In the genomic region with DNA sequence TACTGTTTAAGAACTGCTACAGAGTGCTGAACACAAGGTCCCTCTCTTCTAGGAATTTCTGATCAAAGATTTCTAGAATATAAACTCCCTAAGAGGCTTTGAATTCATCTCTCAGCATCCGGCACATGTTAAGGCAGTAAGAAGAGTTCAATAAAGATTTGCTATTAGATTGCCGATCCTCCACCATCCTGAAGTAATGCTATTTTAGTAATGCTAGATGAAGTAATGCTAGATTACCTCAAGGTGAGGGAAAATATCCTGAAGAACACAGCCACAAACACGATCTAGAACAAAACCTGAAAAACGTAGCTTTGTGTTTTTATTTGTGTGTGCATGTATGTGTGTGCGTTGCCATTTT, we compare ENCODE assay signal across 8 cellular contexts. TPM values are rescaled to one million over a fixed set of nuclear protein-coding genes. Genes with fewer than 3 reads are reported as not detected.
A peak's percentile ranks its signal among the peaks of the same experiment; 100 is the strongest.
DNase-seq lines count a peak whose midpoint lies in the region; ATAC-seq lines count a peak whose summit lies in the region.

No MANE protein-coding gene starts in this region.

- peaks cover 0 to 54% (median 50%) of the 10 kb centered on the region in 5 donors for H3K4me1 ChIP-seq in subcutaneous abdominal adipose tissue (ENCODE audit: control insufficient read depth in 5 of 5, insufficient read depth in 5 of 5, low read length in 5 of 5)

- H3K4me3 Mint-ChIP-seq in activated T-helper 2 cell treated with anti-CD3 and anti-CD28 coated beads, Interferon-gamma antibody, Interleukin-2, Interleukin-4, amounts not matched to agents 10 μg/mL and 5 μg/mL and 100 μg/mL, durations not matched to agents 14 hours and 24 hours and 36 hours (ENCODE audit: low read depth) = peak overlapping the region; percentile 97

- no peaks in the 10 kb centered on the region for H3K9me3 ChIP-seq in subcutaneous abdominal adipose tissue (ENCODE audit: control insufficient read depth in 5 of 5, low read length in 5 of 5)

- peaks cover 46% of the 10 kb centered on the region for H3K36me3 Mint-ChIP-seq in activated T-helper 2 cell treated with anti-CD3 and anti-CD28 coated beads, Interferon-gamma antibody, Interleukin-2, Interleukin-4, amounts not matched to agents 10 μg/mL and 5 μg/mL and 100 μg/mL, durations not matched to agents 14 hours and 24 hours and 36 hours (ENCODE audit: low read depth)

- H3K36me3 ChIP-seq in subcutaneous abdominal adipose tissue (ENCODE audit: control insufficient read depth in 5 of 5, insufficient read depth in 5 of 5, low read length in 5 of 5) = peaks cover 16 to 28% (median 25%) of the 10 kb centered on the region in 5 donors

- DNase-seq in DMS79 treated with DMSO at 0.1 percent for 48 hours (lab: John Stamatoyannopoulos, UW) (peak; percentile 64), DMS79 (lab: John Stamatoyannopoulos, UW) (no peak), inferior parietal cortex (ENCODE audit: extremely low spot score) (peak; percentile 50), DMS153 treated with DMSO at 0.1 percent for 48 hours (lab: John Stamatoyannopoulos, UW; ENCODE audit: unreplicated experiment) (no peak), HCEC 1CT (no peak)
- DNase-seq in activated T-helper 2 cell treated with anti-CD3 and anti-CD28 coated beads, Interferon-gamma antibody, Interleukin-2, Interleukin-4, amounts not matched to agents 10 μg/mL and 5 μg/mL and 100 μg/mL, durations not matched to agents 14 hours and 24 hours and 36 hours (ENCODE audit: low spot score) = no peak

- intact Hi-C loops in activated T-helper 2 cell treated with anti-CD3 and anti-CD28 coated beads, Interferon-gamma antibody, Interleukin-2, Interleukin-4, amounts not matched to agents 10 μg/mL and 5 μg/mL and 100 μg/mL, durations not matched to agents 14 hours and 24 hours and 36 hours (cut with micrococcal nuclease) = loop anchor here (1.0 to 5.0 kb wide), 3 partner anchors 11 to 689 kb away; a partner anchor contains a TSS

- H3K9ac ChIP-seq in subcutaneous abdominal adipose tissue (ENCODE audit: low read length in 5 of 5) = peak overlapping the region; percentile 88 to 96 (median 95)

- no peaks in the 10 kb centered on the region for H3K27me3 ChIP-seq in subcutaneous abdominal adipose tissue (ENCODE audit: control insufficient read depth in 5 of 5, insufficient read depth in 4 of 5, low read length in 5 of 5)

- peaks cover 70% of the 10 kb centered on the region for H3K4me1 Mint-ChIP-seq in activated T-helper 2 cell treated with anti-CD3 and anti-CD28 coated beads, Interferon-gamma antibody, Interleukin-2, Interleukin-4, amounts not matched to agents 10 μg/mL and 5 μg/mL and 100 μg/mL, durations not matched to agents 14 hours and 24 hours and 36 hours (ENCODE audit: low read depth)

- no peaks in the 10 kb centered on the region for H3K9me3 Mint-ChIP-seq in activated T-helper 2 cell treated with anti-CD3 and anti-CD28 coated beads, Interferon-gamma antibody, Interleukin-2, Interleukin-4, amounts not matched to agents 10 μg/mL and 5 μg/mL and 100 μg/mL, durations not matched to agents 14 hours and 24 hours and 36 hours

- H3K4me3 ChIP-seq in subcutaneous abdominal adipose tissue (ENCODE audit: low read depth in 1 of 5, low read length in 5 of 5) = peak overlapping the region; percentile 73 to 99 (median 95)

- no peak for ATAC-seq in GM21717 (IDR thresholded peaks at IDR 0.05; ENCODE audit: unreplicated experiment)

- H3K27ac ChIP-seq in subcutaneous abdominal adipose tissue (ENCODE audit: low read depth, low read length) = peak overlapping the region; percentile 98

- peak overlapping the region; percentile 99 for H3K27ac Mint-ChIP-seq in activated T-helper 2 cell treated with anti-CD3 and anti-CD28 coated beads, Interferon-gamma antibody, Interleukin-2, Interleukin-4, amounts not matched to agents 10 μg/mL and 5 μg/mL and 100 μg/mL, durations not matched to agents 14 hours and 24 hours and 36 hours

- H3K27me3 Mint-ChIP-seq in activated T-helper 2 cell treated with anti-CD3 and anti-CD28 coated beads, Interferon-gamma antibody, Interleukin-2, Interleukin-4, amounts not matched to agents 10 μg/mL and 5 μg/mL and 100 μg/mL, durations not matched to agents 14 hours and 24 hours and 36 hours (ENCODE audit: low read depth) = no peaks in the 10 kb centered on the region

RNA-seq across cellular contexts. Expression of a gene that starts 0.9 kb away (rescaled TPM):
- 243 and 245 TPM in 2 replicates for total RNA-seq in activated T-helper 2 cell treated with anti-CD3 and anti-CD28 coated beads, Interferon-gamma antibody, Interleukin-2, Interleukin-4, amounts not matched to agents 10 μg/mL and 5 μg/mL and 100 μg/mL, durations not matched to agents 14 hours and 24 hours and 36 hours

RNA-seq across cellular contexts. Expression of a gene that starts 13.4 kb away (rescaled TPM):
- total RNA-seq in activated T-helper 2 cell treated with anti-CD3 and anti-CD28 coated beads, Interferon-gamma antibody, Interleukin-2, Interleukin-4, amounts not matched to agents 10 μg/mL and 5 μg/mL and 100 μg/mL, durations not matched to agents 14 hours and 24 hours and 36 hours = 396 and 397 TPM in 2 replicates

RNA-seq across cellular contexts. Expression of a gene that starts 41.2 kb away (rescaled TPM):
- total RNA-seq in activated T-helper 2 cell treated with anti-CD3 and anti-CD28 coated beads, Interferon-gamma antibody, Interleukin-2, Interleukin-4, amounts not matched to agents 10 μg/mL and 5 μg/mL and 100 μg/mL, durations not matched to agents 14 hours and 24 hours and 36 hours = 0.62 and 2.4 TPM in 2 replicates

Comparison
In these comparisons a context has a peak if more than half of its experiments do, and no peak if none do; other contexts are left out.
1. DNase-seq: peak in DMS79 treated with DMSO at 0.1 percent for 48 hours (single experiment) and inferior parietal cortex (single experiment); none in DMS79 (single experiment), activated T-helper 2 cell treated with anti-CD3 and anti-CD28 coated beads, Interferon-gamma antibody, Interleukin-2, Interleukin-4, amounts not matched to agents 10 μg/mL and 5 μg/mL and 100 μg/mL, durations not matched to agents 14 hours and 24 hours and 36 hours (single experiment), DMS153 treated with DMSO at 0.1 percent for 48 hours (single experiment) and HCEC 1CT (single experiment).